Comparison of ENCODE assay signal across 27 cellular contexts in the genomic region with DNA sequence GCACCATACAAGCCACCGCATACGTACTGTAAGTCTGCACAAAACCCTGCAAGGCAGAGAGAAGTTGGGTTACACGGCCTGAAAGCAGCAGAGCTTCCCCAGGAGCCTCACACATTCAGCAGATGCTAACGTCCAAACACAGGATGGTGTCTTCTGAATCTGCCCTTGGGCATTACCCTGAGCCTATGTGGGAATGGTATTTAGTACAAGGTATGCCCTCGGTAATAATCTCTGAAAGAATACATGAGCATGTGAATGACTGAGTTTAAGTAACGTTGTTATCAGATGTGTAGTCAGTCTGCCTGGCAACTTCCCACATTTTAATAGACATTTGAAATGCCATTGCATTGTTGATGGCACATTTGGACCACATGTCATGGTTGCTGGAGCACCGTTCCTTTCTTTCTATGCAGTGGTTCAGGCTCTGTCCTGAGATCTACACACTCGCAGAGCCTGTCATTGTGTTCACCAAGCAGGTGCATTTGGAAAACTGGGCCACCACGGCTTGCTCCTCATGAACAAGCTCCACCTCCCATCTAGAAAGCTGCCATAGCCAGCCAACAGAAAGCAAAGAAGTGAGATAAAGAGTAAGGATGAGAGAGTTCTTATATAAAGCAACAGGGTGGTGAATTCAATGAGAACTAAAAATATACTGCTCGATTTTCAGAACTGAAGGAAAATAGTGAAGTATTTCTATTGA.
"Had no signal": no experiment of that assay in that cellular context is flagged by ENCODE, and none has a peak within 500 bp of the region (broad histone marks: within the 10 kb centered on the region; RNA-seq: fewer than 3 reads in every experiment).

No MANE protein-coding gene starts in this region.

- H3K4me1 Mint-ChIP-seq: stimulated activated effector memory CD8-positive, alpha-beta T cell treated with anti-CD3 and anti-CD28 coated beads, Interleukin-12 subunit alpha, Interleukin-12 subunit beta, amount 100 ng/mL, for 72 hours; stimulated activated naive B cell treated with anti-CD40 and anti-IgM and Interleukin-4, amounts not matched to agents 10 μg/mL and 1 μg/mL and 100 μg/mL, for 72 hours; stimulated activated naive CD8-positive, alpha-beta T cell treated with anti-CD3 and anti-CD28 coated beads, Interleukin-15, amount 100 ng/mL, for 72 hours had no signal

- H3K27me3 ChIP-seq: suprapubic skin, testis, thyroid gland, tibial artery, tibial nerve, transverse colon, upper lobe of left lung, upper lobe of right lung, uterus, vagina had no signal

- DNase-seq: stimulated activated CD4-positive, alpha-beta T cell treated with anti-CD3 and anti-CD28 coated beads, Interleukin-2, amount 100 ng/mL, for 24 hours; stimulated activated CD4-positive, alpha-beta T cell treated with anti-CD3 and anti-CD28 coated beads, Interleukin-2, amount 100 ng/mL, for 48 hours; stimulated activated CD4-positive, alpha-beta T cell treated with anti-CD3 and anti-CD28 coated beads, Interleukin-4, amount 100 ng/mL, for 1 hour; stimulated activated CD4-positive, alpha-beta T cell treated with anti-CD3 and anti-CD28 coated beads, Interleukin-4, amount 100 ng/mL, for 24 hours; stimulated activated CD4-positive, alpha-beta T cell treated with anti-CD3 and anti-CD28 coated beads, Interleukin-4, amount 100 ng/mL, for 4 hours; stimulated activated CD8-positive, alpha-beta memory T cell treated with anti-CD3 and anti-CD28 coated beads, Interleukin-4, amount 100 ng/mL, for 48 hours; stimulated activated naive B cell treated with anti-CD40 and anti-IgM and Interleukin-4, amounts not matched to agents 10 μg/mL and 1 μg/mL and 100 μg/mL, for 72 hours; stimulated activated naive CD4-positive, alpha-beta T cell; stimulated activated naive CD4-positive, alpha-beta T cell treated with Interleukin-2 at 50 U/mL for 16 hours; stimulated activated naive CD8-positive, alpha-beta T cell treated with anti-CD3 and anti-CD28 coated beads, Interleukin-15, amount 100 ng/mL, for 72 hours; stimulated activated naive CD8-positive, alpha-beta T cell treated with anti-CD3 and anti-CD28 coated beads, Interleukin-15, Interleukin-2, amounts not matched to agents 100 U/mL and 50 U/mL, for 24 hours; stomach; substantia nigra; testis; thyroid gland; tibial artery; transverse colon; upper lobe of left lung; upper lobe of right lung; uterus had no signal

- H3K4me1 ChIP-seq: stomach, suprapubic skin, testis, thyroid gland, tibial artery, tibial nerve, transverse colon, upper lobe of left lung, upper lobe of right lung, uterus, vagina had no signal

- H3K9me3 ChIP-seq: suprapubic skin, testis, thoracic aorta, thyroid gland, transverse colon, upper lobe of left lung, upper lobe of right lung, uterus, vagina had no signal

- H3K27me3 Mint-ChIP-seq: stimulated activated memory B cell treated with anti-CD40 and anti-IgM and Interleukin-4, amounts not matched to agents 10 μg/mL and 1 μg/mL and 100 μg/mL, for 72 hours had no signal

- H3K36me3 Mint-ChIP-seq: stimulated activated effector memory CD8-positive, alpha-beta T cell treated with anti-CD3 and anti-CD28 coated beads, Interleukin-12 subunit alpha, Interleukin-12 subunit beta, amount 100 ng/mL, for 72 hours; stimulated activated memory B cell treated with anti-CD40 and anti-IgM and Interleukin-4, amounts not matched to agents 10 μg/mL and 1 μg/mL and 100 μg/mL, for 72 hours; stimulated activated naive B cell treated with anti-CD40 and anti-IgM and Interleukin-4, amounts not matched to agents 10 μg/mL and 1 μg/mL and 100 μg/mL, for 72 hours had no signal

- H3K27ac ChIP-seq: stomach, suprapubic skin, testis, thoracic aorta, thyroid gland, tibial artery, tibial nerve, transverse colon, upper lobe of left lung, upper lobe of right lung, uterus, vagina had no signal

- H3K4me3 Mint-ChIP-seq: stimulated activated effector memory CD8-positive, alpha-beta T cell treated with anti-CD3 and anti-CD28 coated beads, Interleukin-12 subunit alpha, Interleukin-12 subunit beta, amount 100 ng/mL, for 72 hours; stimulated activated memory B cell treated with anti-CD40 and anti-IgM and Interleukin-4, amounts not matched to agents 10 μg/mL and 1 μg/mL and 100 μg/mL, for 72 hours; stimulated activated naive B cell treated with anti-CD40 and anti-IgM and Interleukin-4, amounts not matched to agents 10 μg/mL and 1 μg/mL and 100 μg/mL, for 72 hours; stimulated activated naive CD8-positive, alpha-beta T cell treated with anti-CD3 and anti-CD28 coated beads, Interleukin-15, amount 100 ng/mL, for 72 hours; stimulated activated naive CD8-positive, alpha-beta T cell treated with anti-CD3 and anti-CD28 coated beads, Interleukin-15, Interleukin-2, amounts not matched to agents 100 ng/mL and 50 ng/mL, for 24 hours had no signal

- H3K36me3 ChIP-seq: stomach, suprapubic skin, thoracic aorta, thyroid gland, tibial artery, tibial nerve, transverse colon, upper lobe of left lung, upper lobe of right lung, uterus, vagina had no signal

- H3K27ac Mint-ChIP-seq: stimulated activated effector memory CD8-positive, alpha-beta T cell treated with anti-CD3 and anti-CD28 coated beads, Interleukin-12 subunit alpha, Interleukin-12 subunit beta, amount 100 ng/mL, for 72 hours; stimulated activated memory B cell treated with anti-CD40 and anti-IgM and Interleukin-4, amounts not matched to agents 10 μg/mL and 1 μg/mL and 100 μg/mL, for 72 hours; stimulated activated naive B cell treated with anti-CD40 and anti-IgM and Interleukin-4, amounts not matched to agents 10 μg/mL and 1 μg/mL and 100 μg/mL, for 72 hours; stimulated activated naive CD8-positive, alpha-beta T cell treated with anti-CD3 and anti-CD28 coated beads, Interleukin-15, amount 100 ng/mL, for 72 hours; stimulated activated naive CD8-positive, alpha-beta T cell treated with anti-CD3 and anti-CD28 coated beads, Interleukin-15, Interleukin-2, amounts not matched to agents 100 ng/mL and 50 ng/mL, for 24 hours had no signal

- H3K4me3 ChIP-seq: stomach, suprapubic skin, testis, thoracic aorta, thyroid gland, tibial artery, tibial nerve, transverse colon, upper lobe of left lung, upper lobe of right lung, uterus, vagina had no signal

- H3K9me3 Mint-ChIP-seq: stimulated activated effector memory CD8-positive, alpha-beta T cell treated with anti-CD3 and anti-CD28 coated beads, Interleukin-12 subunit alpha, Interleukin-12 subunit beta, amount 100 ng/mL, for 72 hours; stimulated activated naive CD8-positive, alpha-beta T cell treated with anti-CD3 and anti-CD28 coated beads, Interleukin-15, Interleukin-2, amounts not matched to agents 100 ng/mL and 50 ng/mL, for 24 hours had no signal

- ATAC-seq: stimulated activated effector memory CD8-positive, alpha-beta T cell treated with anti-CD3 and anti-CD28 coated beads, Interleukin-12 subunit alpha, Interleukin-12 subunit beta, amount 100 ng/mL, for 72 hours; stimulated activated memory B cell treated with anti-CD40 and anti-IgM and Interleukin-4, amounts not matched to agents 10 μg/mL and 1 μg/mL and 100 μg/mL, for 72 hours; stimulated activated naive B cell treated with anti-CD40 and anti-IgM and Interleukin-4, amounts not matched to agents 10 μg/mL and 1 μg/mL and 100 μg/mL, for 72 hours; stimulated activated naive CD8-positive, alpha-beta T cell treated with anti-CD3 and anti-CD28 coated beads, Interleukin-15, amount 100 ng/mL, for 72 hours; stimulated activated naive CD8-positive, alpha-beta T cell treated with anti-CD3 and anti-CD28 coated beads, Interleukin-15, Interleukin-2, amounts not matched to agents 100 U/mL and 50 U/mL, for 24 hours; upper lobe of right lung had no signal
